ENCODE assay signal across 24 cellular contexts in genomic region chr17:3988297-3989120, GRCh38. TPM values are rescaled to one million over a fixed set of nuclear protein-coding genes. Genes with fewer than 3 reads are reported as not detected.
DNase-seq lines count a peak whose midpoint lies in the region; ATAC-seq and TF ChIP-seq lines count a peak whose summit lies in the region.
"Had no signal": no experiment of that assay in that cellular context is flagged by ENCODE, and none has a peak within 500 bp of the region (broad histone marks: within the 10 kb centered on the region; RNA-seq: fewer than 3 reads in every experiment).

No MANE protein-coding gene starts in this region.

- CTCF ChIA-PET in activated naive CD4-positive, alpha-beta T cell treated with anti-CD3 and anti-CD28 coated beads, Interleukin-2, amount 10 ng/mL, durations not matched to agents 7 days and 5 days (lab: Charles Lee) = no interaction called here

- intact Hi-C loops in transverse colon (cut with DNase I; ENCODE audit: low total_unique reads) = loop anchor here (5.0 kb wide), 1 partner anchor 1619 kb away; no protein-coding TSS in a partner anchor

- 82 to 90% methylated on average over 3 to 8 of the region's 8 CpGs for WGBS in transverse colon (ENCODE audit: low coverage in 1 of 2), 2 donors

- TF ChIP-seq CTCF in chondrocyte (IDR thresholded peaks at IDR 0.05) (no peak), transverse colon (IDR thresholded peaks at IDR 0.05) (no peak)

- H3K4me3 ChIP-seq in transverse colon = no peak overlapping the region
- H3K4me3 ChIP-seq: HAP-1 had no signal

- no peak overlapping the region for H3K4me3 Mint-ChIP-seq in activated naive CD4-positive, alpha-beta T cell treated with anti-CD3 and anti-CD28 coated beads, Interleukin-2, amount 10 ng/mL, durations not matched to agents 7 days and 5 days
- no peak overlapping the region for H3K4me3 Mint-ChIP-seq in chondrocyte (ENCODE audit: unreplicated experiment)
- H3K4me3 Mint-ChIP-seq: activated CD4-positive, alpha-beta memory T cell treated with anti-CD3 and anti-CD28 coated beads, Interleukin-2, amount 10 ng/mL, durations not matched to agents 7 days and 5 days; activated naive CD8-positive, alpha-beta T cell treated with anti-CD3 and anti-CD28 coated beads for 36 hours; CD4-positive, alpha-beta memory T cell had no signal

- no peaks in the 10 kb centered on the region for H3K36me3 Mint-ChIP-seq in activated naive CD4-positive, alpha-beta T cell treated with anti-CD3 and anti-CD28 coated beads, Interleukin-2, amount 10 ng/mL, durations not matched to agents 7 days and 5 days
- H3K36me3 Mint-ChIP-seq in chondrocyte (ENCODE audit: low read depth) = no peaks in the 10 kb centered on the region
- H3K36me3 Mint-ChIP-seq: activated naive CD8-positive, alpha-beta T cell treated with anti-CD3 and anti-CD28 coated beads for 36 hours; CD4-positive, alpha-beta memory T cell had no signal

- H3K27me3 Mint-ChIP-seq in activated naive CD4-positive, alpha-beta T cell treated with anti-CD3 and anti-CD28 coated beads, Interleukin-2, amount 10 ng/mL, durations not matched to agents 7 days and 5 days = peaks cover 54% of the 10 kb centered on the region
- peaks cover 2% of the 10 kb centered on the region for H3K27me3 Mint-ChIP-seq in chondrocyte (ENCODE audit: low read depth)

- no peak overlapping the region for H3K27ac Mint-ChIP-seq in activated naive CD4-positive, alpha-beta T cell treated with anti-CD3 and anti-CD28 coated beads, Interleukin-2, amount 10 ng/mL, durations not matched to agents 7 days and 5 days
- H3K27ac Mint-ChIP-seq in chondrocyte (ENCODE audit: unreplicated experiment) = peak overlapping the region; percentile 82
- H3K27ac Mint-ChIP-seq: activated CD4-positive, alpha-beta memory T cell treated with anti-CD3 and anti-CD28 coated beads, Interleukin-2, amount 10 ng/mL, durations not matched to agents 7 days and 5 days; activated naive CD8-positive, alpha-beta T cell treated with anti-CD3 and anti-CD28 coated beads for 36 hours; CD4-positive, alpha-beta memory T cell had no signal

- peak; percentile 8 for DNase-seq in activated naive CD4-positive, alpha-beta T cell treated with anti-CD3 and anti-CD28 coated beads, Interleukin-2, amount 10 ng/mL, durations not matched to agents 7 days and 5 days
- no peak for DNase-seq in activated naive CD4-positive, alpha-beta T cell treated with anti-CD3 and anti-CD28 coated beads, Interleukin-2, amount 50 U/mL, for 16 hours
- DNase-seq in chondrocyte (ENCODE audit: low spot score) = peak; percentile 40
- peak; percentile 18 for DNase-seq in islet precursor cell
- peak; percentile 6 for DNase-seq in transverse colon
- no peak for DNase-seq in NCI-H1436 (lab: John Stamatoyannopoulos, UW)
- DNase-seq in kidney glomerular epithelial cell (lab: John Stamatoyannopoulos, UW) = no peak
- DNase-seq: activated CD4-positive, alpha-beta memory T cell treated with anti-CD3 and anti-CD28 coated beads, Interleukin-2, amount 10 ng/mL, durations not matched to agents 7 days and 5 days; activated CD4-positive, alpha-beta T cell treated with anti-CD3 and anti-CD28 coated beads for 1 hour; activated CD8-positive, alpha-beta memory T cell treated with anti-CD3 and anti-CD28 coated beads, Interleukin-2, amount 50 U/mL, for 48 hours; activated naive CD8-positive, alpha-beta T cell treated with anti-CD3 and anti-CD28 coated beads for 36 hours; AML-193; CD4-positive, alpha-beta memory T cell; central memory CD4-positive, alpha-beta T cell; head of caudate nucleus; NCI-H1436 treated with DMSO at 0.1 percent for 48 hours; NCI-H2107; NCI-H748 treated with DMSO at 0.1 percent for 48 hours; stimulated activated naive CD4-positive, alpha-beta T cell had no signal

- no peaks in the 10 kb centered on the region for H3K27me3 ChIP-seq in transverse colon

- TF ChIP-seq POLR2A in transverse colon (IDR thresholded peaks at IDR 0.05) = no peak

- H3K4me1 ChIP-seq in transverse colon = peaks cover 0 to 17% (median 4%) of the 10 kb centered on the region in 4 donors
- H3K4me1 ChIP-seq: HAP-1 had no signal

- H3K4me1 Mint-ChIP-seq in activated naive CD4-positive, alpha-beta T cell treated with anti-CD3 and anti-CD28 coated beads, Interleukin-2, amount 10 ng/mL, durations not matched to agents 7 days and 5 days = peaks cover 11% of the 10 kb centered on the region
- peaks cover 25% of the 10 kb centered on the region for H3K4me1 Mint-ChIP-seq in chondrocyte (ENCODE audit: low read depth)

- H3K9me3 Mint-ChIP-seq in activated naive CD4-positive, alpha-beta T cell treated with anti-CD3 and anti-CD28 coated beads, Interleukin-2, amount 10 ng/mL, durations not matched to agents 7 days and 5 days = no peaks in the 10 kb centered on the region
- H3K9me3 Mint-ChIP-seq in chondrocyte (ENCODE audit: low read depth) = peaks cover 2% of the 10 kb centered on the region
- H3K9me3 Mint-ChIP-seq: activated CD4-positive, alpha-beta memory T cell treated with anti-CD3 and anti-CD28 coated beads, Interleukin-2, amount 10 ng/mL, durations not matched to agents 7 days and 5 days; activated naive CD8-positive, alpha-beta T cell treated with anti-CD3 and anti-CD28 coated beads for 36 hours; CD4-positive, alpha-beta memory T cell had no signal

- ATAC-seq in GM19023 (IDR thresholded peaks at IDR 0.05; ENCODE audit: unreplicated experiment) = no peak
- ATAC-seq: left lobe of liver had no signal

- TF ChIP-seq EP300 in transverse colon (IDR thresholded peaks at IDR 0.05; ENCODE audit: low read depth) = no peak

- in situ Hi-C loops in transverse colon (cut with MboI; ENCODE audit: low pct_ligation_motif_present in 1 of 4, low pct_unique_long_range_greater_than_20kb in 1 of 4, low sequenced_read_pairs in 3 of 4) = no loop called here

- H3K36me3 ChIP-seq in transverse colon = no peaks in the 10 kb centered on the region
- H3K36me3 ChIP-seq: HAP-1, neutrophil had no signal

- H3K27ac ChIP-seq in transverse colon = no peak overlapping the region
- H3K27ac ChIP-seq: neutrophil had no signal

- H3K9me3 ChIP-seq in transverse colon = no peaks in the 10 kb centered on the region
- H3K9me3 ChIP-seq: HAP-1, neutrophil had no signal

RNA-seq across cellular contexts. Expression of gene ATP2A3, which starts 24.3 kb away (rescaled TPM):
- total RNA-seq in chondrocyte (0.53 to 1.7 TPM (median 1.5 TPM) in 3 replicates), transverse colon (100 to 1,000 TPM; 142 to 300 (median 208) TPM)
- total RNA-seq: dermis microvascular lymphatic vessel endothelial cell had no signal

Comparison
In these comparisons a context has a peak if more than half of its experiments do, and no peak if none do; other contexts are left out.
1. DNase-seq: peak in activated naive CD4-positive, alpha-beta T cell treated with anti-CD3 and anti-CD28 coated beads, Interleukin-2, amount 10 ng/mL, durations not matched to agents 7 days and 5 days (single experiment), chondrocyte (single experiment), islet precursor cell (single experiment) and transverse colon (single experiment); none in activated naive CD4-positive, alpha-beta T cell treated with anti-CD3 and anti-CD28 coated beads, Interleukin-2, amount 50 U/mL, for 16 hours (single experiment), NCI-H1436 (single experiment) and kidney glomerular epithelial cell (single experiment).
2. RNA of gene ATP2A3, which starts 24.3 kb away (total RNA-seq): 142 to 300 TPM in transverse colon; 0.53 to 1.7 TPM in chondrocyte; every median in the first group is over 10 times any median in the second.